Comparison of ENCODE assay signal across 13 cellular contexts in genomic region chr21:35212393-35213127, GRCh38.
DNase-seq lines count a peak whose midpoint lies in the region; ATAC-seq, FAIRE-seq and TF ChIP-seq lines count a peak whose summit lies in the region.
"Had no signal": no experiment of that assay in that cellular context is flagged by ENCODE, and none has a peak within 500 bp of the region (broad histone marks: within the 10 kb centered on the region; RNA-seq: fewer than 3 reads in every experiment).

No MANE protein-coding gene starts in this region.

- H3K9ac ChIP-seq in skeletal muscle satellite cell (ENCODE audit: low read depth, low read length), result peak overlapping the region; percentile 37

- DNase-seq in SJCRH30 (peak; percentile 39 to 56), Right ventricle myocardium superior (no peak), NCI-H2107 (lab: John Stamatoyannopoulos, UW) (no peak), D721Med (ENCODE audit: insufficient read length, low spot score) (no peak), ureter (ENCODE audit: low spot score) (no peak)
- DNase-seq: activated CD4-positive, alpha-beta T cell treated with anti-CD3 and anti-CD28 coated beads, Interleukin-2, amount 10 ng/mL, durations not matched to agents 7 days and 5 days; CD8-positive, alpha-beta memory T cell; Kasumi-1; NCI-H2171; T-helper 9 cell had no signal

- no peak for FAIRE-seq in D721Med (lab: Jason Lieb, UNC)

- intact Hi-C loops in Right ventricle myocardium superior (cut with DNase I), result no loop called here

- peak overlapping the region; percentile 18 for H3K4me2 ChIP-seq in skeletal muscle satellite cell (ENCODE audit: low read length)

- no peaks in the 10 kb centered on the region for H3K36me3 ChIP-seq in SJCRH30
- no peaks in the 10 kb centered on the region for H3K36me3 ChIP-seq in skeletal muscle satellite cell (ENCODE audit: insufficient read depth, low read length)

- ATAC-seq in GM21576 (IDR thresholded peaks at IDR 0.05; ENCODE audit: unreplicated experiment) (peak; percentile 52), Right ventricle myocardium superior (ENCODE audit: poor library complexity) (peak; percentile 26), GM21367 (IDR thresholded peaks at IDR 0.05; ENCODE audit: unreplicated experiment) (no peak)

- no peak for TF ChIP-seq CTCF in D721Med (IDR thresholded peaks at IDR 0.05; ENCODE audit: insufficient read depth, missing control alignments)

- H3K27ac ChIP-seq in SJCRH30, result peak overlapping the region; percentile 57

- H3K4me1 ChIP-seq in SJCRH30 (peaks cover 29% of the 10 kb centered on the region), skeletal muscle satellite cell (ENCODE audit: control insufficient read depth, insufficient read depth, low read length) (peaks cover 49% of the 10 kb centered on the region)

- H3K27me3 ChIP-seq in SJCRH30 (no peaks in the 10 kb centered on the region), skeletal muscle satellite cell (ENCODE audit: control insufficient read depth, insufficient read depth, low read length) (no peaks in the 10 kb centered on the region)

- H3K9me3 ChIP-seq in SJCRH30 (replicated peaks), result no peaks in the 10 kb centered on the region; the same call in 1 of the 2 replicates
- H3K9me3 ChIP-seq in skeletal muscle satellite cell (replicated peaks; ENCODE audit: low read length), result no peaks in the 10 kb centered on the region

- H3K4me3 ChIP-seq in SJCRH30 (no peak overlapping the region), skeletal muscle satellite cell (ENCODE audit: low read length) (no peak overlapping the region)

Comparison
In these comparisons a context has a peak if more than half of its experiments do, and no peak if none do; other contexts are left out.
1. DNase-seq: peak in SJCRH30 (2 of 2); none in Right ventricle myocardium superior (single experiment), NCI-H2107 (single experiment), D721Med (single experiment) and ureter (single experiment).